In the genomic region with DNA sequence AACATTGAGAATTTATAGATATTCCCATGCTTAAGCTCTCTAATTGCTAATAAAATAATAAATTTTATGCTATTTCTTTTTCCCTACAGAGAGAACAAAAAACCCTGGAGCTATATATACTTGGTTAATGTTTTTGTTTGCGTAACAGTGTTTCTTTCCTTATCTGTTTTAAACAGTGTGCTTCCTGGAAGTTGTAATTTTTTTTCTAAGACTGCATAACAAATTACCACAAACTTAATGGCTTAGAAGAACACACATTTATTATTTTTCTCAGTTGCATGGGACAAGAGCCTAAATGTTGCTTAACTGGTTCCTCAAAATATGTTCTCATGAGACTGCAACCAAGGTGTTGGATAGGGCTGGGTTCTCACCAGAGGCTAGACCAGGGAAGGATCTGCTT, we compare ENCODE assay signal across 16 cellular contexts. TPM values are rescaled to one million over a fixed set of nuclear protein-coding genes. Genes with fewer than 3 reads are reported as not detected.
A peak's percentile ranks its signal among the peaks of the same experiment; 100 is the strongest.
DNase-seq lines count a peak whose midpoint lies in the region; TF ChIP-seq lines count a peak whose summit lies in the region.
"Had no signal": no experiment of that assay in that cellular context is flagged by ENCODE, and none has a peak within 500 bp of the region (broad histone marks: within the 10 kb centered on the region; RNA-seq: fewer than 3 reads in every experiment).

No MANE protein-coding gene starts in this region.

- peak overlapping the region; percentile 9; the same call in 1 of the 2 replicates for H3K4me3 ChIP-seq in SK-N-MC
- H3K4me3 ChIP-seq in choroid plexus epithelial cell (ENCODE audit: low read depth, low read length): no peak overlapping the region
- no peak overlapping the region for H3K4me3 ChIP-seq in fibroblast of villous mesenchyme (ENCODE audit: low read depth, low read length)
- H3K4me3 ChIP-seq in MM.1S (ENCODE audit: low read length): no peak overlapping the region
- H3K4me3 ChIP-seq: A549, GM23338 had no signal

- H4K20me1 ChIP-seq in MM.1S (ENCODE audit: insufficient read depth, low read length): no peaks in the 10 kb centered on the region

- H3K4me1 ChIP-seq in MM.1S (ENCODE audit: low read length): no peaks in the 10 kb centered on the region
- H3K4me1 ChIP-seq: A549, BE2C had no signal

- DNase-seq in SK-N-MC (ENCODE audit: low read depth, low spot score): peak; percentile 58
- DNase-seq in choroid plexus epithelial cell (ENCODE audit: low read depth): peak; percentile 29
- peak; percentile 58 for DNase-seq in fibroblast of villous mesenchyme (ENCODE audit: low read depth)
- DNase-seq in hepatic stellate cell (ENCODE audit: low spot score): no peak
- DNase-seq in MM.1S: no peak
- no peak for DNase-seq in cerebellar nuclear complex (lab: John Stamatoyannopoulos, UW)
- DNase-seq in activated CD8-positive, alpha-beta memory T cell treated with anti-CD3 and anti-CD28 coated beads, Interleukin-2, amount 50 U/mL, for 48 hours: no peak
- DNase-seq: BE2C; CD4-positive, alpha-beta memory T cell; DMS153; DMS79 treated with DMSO at 0.1 percent for 48 hours; EL; H9 had no signal

- H3K36me3 ChIP-seq in SK-N-MC (ENCODE audit: insufficient read depth, low read length) (no peaks in the 10 kb centered on the region), MM.1S (replicated peaks; ENCODE audit: insufficient read depth, low read length) (no peaks in the 10 kb centered on the region)
- H3K36me3 ChIP-seq: BE2C had no signal

- no peak overlapping the region for H3K4me2 ChIP-seq in MM.1S (ENCODE audit: low read depth, low read length)
- H3K4me2 ChIP-seq: A549, GM23338 had no signal

- no peak overlapping the region; the same call in 1 of the 2 replicates for H3K27ac ChIP-seq in SK-N-MC
- H3K27ac ChIP-seq in MM.1S (ENCODE audit: low read length): no peak overlapping the region
- H3K27ac ChIP-seq: A549, C4-2B had no signal

- no peak for TF ChIP-seq CTCF in choroid plexus epithelial cell (conservative IDR thresholded peaks at IDR 0.05; ENCODE audit: low read depth, low read length)
- TF ChIP-seq CTCF in fibroblast of villous mesenchyme (IDR thresholded peaks at IDR 0.05; ENCODE audit: insufficient read depth, low read depth, low read length): no peak
- no peak for TF ChIP-seq CTCF in MM.1S (IDR thresholded peaks at IDR 0.05; ENCODE audit: low read length)

- no peak overlapping the region for H3K9ac ChIP-seq in SK-N-MC (ENCODE audit: insufficient read length)
- no peak overlapping the region for H3K9ac ChIP-seq in MM.1S (ENCODE audit: low read length)

- H3K9me2 ChIP-seq in MM.1S (replicated peaks; ENCODE audit: insufficient read depth, low read length): no peaks in the 10 kb centered on the region

- H3K9me3 ChIP-seq in SK-N-MC (ENCODE audit: low read depth, low read length) (no peaks in the 10 kb centered on the region), MM.1S (replicated peaks; ENCODE audit: insufficient read depth, low read length) (no peaks in the 10 kb centered on the region)
- H3K9me3 ChIP-seq: A549, BE2C had no signal

- no peaks in the 10 kb centered on the region for H3K79me2 ChIP-seq in MM.1S (ENCODE audit: low read length)

- no peaks in the 10 kb centered on the region for H3K27me3 ChIP-seq in MM.1S (replicated peaks; ENCODE audit: insufficient read depth, low read length)
- H3K27me3 ChIP-seq: BE2C had no signal

- no peaks in the 10 kb centered on the region for H3F3A ChIP-seq in MM.1S (ENCODE audit: insufficient read depth, low read length)

- no peak overlapping the region for H2AFZ ChIP-seq in MM.1S (ENCODE audit: low read length)
- H2AFZ ChIP-seq: GM23338 had no signal

RNA-seq across cellular contexts. Expression of gene DPH6, which starts 49.7 kb away (rescaled TPM):
- total RNA-seq in fibroblast of villous mesenchyme: 13.8 and 15.8 TPM in 2 replicates

Comparison
In these comparisons a context has a peak if more than half of its experiments do, and no peak if none do; other contexts are left out.
1. DNase-seq: peak in SK-N-MC (single experiment), choroid plexus epithelial cell (single experiment) and fibroblast of villous mesenchyme (single experiment); none in hepatic stellate cell (single experiment), MM.1S (single experiment), cerebellar nuclear complex (0 of 2) and activated CD8-positive, alpha-beta memory T cell treated with anti-CD3 and anti-CD28 coated beads, Interleukin-2, amount 50 U/mL, for 48 hours (single experiment).